25 cellular contexts compared by ENCODE assay signal in the genomic region with DNA sequence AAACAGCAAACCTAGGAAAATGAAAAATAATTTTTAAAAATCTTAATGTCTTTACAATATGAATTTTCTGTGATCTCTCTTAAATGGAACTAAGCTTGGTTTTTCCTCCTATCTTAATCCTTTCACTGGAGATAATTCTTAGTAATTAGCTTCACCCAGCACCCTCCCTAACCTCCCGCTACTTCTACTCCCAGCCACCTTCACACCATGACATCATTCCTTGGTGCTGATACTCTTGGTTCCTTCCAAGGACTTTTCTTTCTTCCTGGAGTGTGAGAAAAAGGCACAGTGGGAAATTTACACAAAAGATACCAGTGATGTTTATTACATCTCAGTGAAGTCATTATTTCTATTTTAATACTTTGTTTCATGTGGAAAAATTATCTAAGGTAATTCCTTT. TPM values are rescaled to one million over a fixed set of nuclear protein-coding genes. Genes with fewer than 3 reads are reported as not detected.
DNase-seq lines count a peak whose midpoint lies in the region; ATAC-seq and TF ChIP-seq lines count a peak whose summit lies in the region.
"Had no signal": no experiment of that assay in that cellular context is flagged by ENCODE, and none has a peak within 500 bp of the region (broad histone marks: within the 10 kb centered on the region; RNA-seq: fewer than 3 reads in every experiment).

No MANE protein-coding gene starts in this region.

- H3K36me3 Mint-ChIP-seq in mesothelial cell of epicardium = peaks cover 2% of the 10 kb centered on the region
- H3K36me3 Mint-ChIP-seq: type B pancreatic cell had no signal

- no peaks in the 10 kb centered on the region for H3K36me3 ChIP-seq in right atrium auricular region
- no peaks in the 10 kb centered on the region for H3K36me3 ChIP-seq in ovary
- H3K36me3 ChIP-seq: BE2C, breast epithelium, colonic mucosa, sigmoid colon had no signal

- no peak for TF ChIP-seq EP300 in ovary (IDR thresholded peaks at IDR 0.05)

- intact Hi-C loops in left cardiac atrium (cut with DNase I) = no loop called here
- intact Hi-C loops in ovary (cut with DNase I) = no loop called here

- peaks cover 2% of the 10 kb centered on the region for H3K4me1 Mint-ChIP-seq in mesothelial cell of epicardium
- H3K4me1 Mint-ChIP-seq: memory B cell had no signal

- WGBS in ovary, 3 donors = 29 to 50% (median 31%) methylated on average over 1 of the region's 1 CpG

- H3K4me1 ChIP-seq in right atrium auricular region (no peaks in the 10 kb centered on the region), ovary (ENCODE audit: insufficient read depth) (no peaks in the 10 kb centered on the region)
- H3K4me1 ChIP-seq: A549, BE2C, breast epithelium, colonic mucosa, sigmoid colon had no signal

- H3K4me3 Mint-ChIP-seq in mesothelial cell of epicardium = no peak overlapping the region
- H3K4me3 Mint-ChIP-seq: activated CD4-positive, alpha-beta T cell treated with anti-CD3 and anti-CD28 coated beads, Interleukin-2, amount 10 ng/mL, durations not matched to agents 7 days and 5 days; activated CD8-positive, alpha-beta memory T cell treated with anti-CD3 and anti-CD28 coated beads, Interleukin-2, amount 10 ng/mL, durations not matched to agents 7 days and 5 days; activated naive CD4-positive, alpha-beta T cell treated with anti-CD3 and anti-CD28 coated beads for 36 hours; activated T-cell treated with anti-CD3 and anti-CD28 coated beads, Interleukin-2, amount 50 U/mL, for 72 hours; memory B cell; naive thymus-derived CD4-positive, alpha-beta T cell; type B pancreatic cell had no signal

- ATAC-seq in left cardiac atrium (no peak), HG02885 (IDR thresholded peaks at IDR 0.05; ENCODE audit: poor library complexity, unreplicated experiment) (no peak)
- ATAC-seq: A549; activated CD8-positive, alpha-beta memory T cell treated with anti-CD3 and anti-CD28 coated beads, Interleukin-2, amount 10 ng/mL, durations not matched to agents 7 days and 5 days; activated T-cell treated with anti-CD3 and anti-CD28 coated beads, Interleukin-2, amount 50 U/mL, for 72 hours; naive thymus-derived CD4-positive, alpha-beta T cell had no signal

- peak overlapping the region; percentile 27 to 46 for H3K27ac ChIP-seq in right atrium auricular region
- peak overlapping the region in 1 of 2 donors; percentile 49 for H3K27ac ChIP-seq in ovary
- H3K27ac ChIP-seq: A549, breast epithelium, colonic mucosa, sigmoid colon had no signal

- H3K9me3 Mint-ChIP-seq in mesothelial cell of epicardium = peaks cover 23% of the 10 kb centered on the region
- H3K9me3 Mint-ChIP-seq: activated CD4-positive, alpha-beta T cell treated with anti-CD3 and anti-CD28 coated beads, Interleukin-2, amount 10 ng/mL, durations not matched to agents 7 days and 5 days; activated naive CD4-positive, alpha-beta T cell treated with anti-CD3 and anti-CD28 coated beads for 36 hours; activated T-cell treated with anti-CD3 and anti-CD28 coated beads, Interleukin-2, amount 50 U/mL, for 72 hours; memory B cell; naive thymus-derived CD4-positive, alpha-beta T cell; type B pancreatic cell had no signal

- H3K27me3 ChIP-seq in right atrium auricular region = no peaks in the 10 kb centered on the region
- H3K27me3 ChIP-seq in ovary = no peaks in the 10 kb centered on the region
- H3K27me3 ChIP-seq: BE2C, sigmoid colon had no signal

- H3K9me3 ChIP-seq in right atrium auricular region = no peaks in the 10 kb centered on the region
- H3K9me3 ChIP-seq in ovary = no peaks in the 10 kb centered on the region
- H3K9me3 ChIP-seq: A549, BE2C, breast epithelium, colonic mucosa, sigmoid colon had no signal

- H3K4me3 ChIP-seq in right atrium auricular region = no peak overlapping the region
- no peak overlapping the region for H3K4me3 ChIP-seq in ovary
- H3K4me3 ChIP-seq: A549, breast epithelium, colonic mucosa, sigmoid colon had no signal

- DNase-seq in right atrium auricular region (ENCODE audit: low spot score) (no peak), left cardiac atrium (no peak), dermis blood vessel endothelial cell (peak; percentile 46), mesothelial cell of epicardium (ENCODE audit: low spot score in 2 of 2, unreplicated experiment in 2 of 2) (no peak), DMS79 treated with DMSO at 0.1 percent for 48 hours (lab: John Stamatoyannopoulos, UW) (no peak), ovary (no peak), KBM-7 (no peak)
- DNase-seq: activated CD4-positive, alpha-beta T cell treated with anti-CD3 and anti-CD28 coated beads, Interleukin-2, amount 10 ng/mL, durations not matched to agents 7 days and 5 days; activated CD8-positive, alpha-beta memory T cell treated with anti-CD3 and anti-CD28 coated beads, Interleukin-2, amount 10 ng/mL, durations not matched to agents 7 days and 5 days; activated naive CD4-positive, alpha-beta T cell treated with anti-CD3 and anti-CD28 coated beads for 36 hours; activated T-cell treated with anti-CD3 and anti-CD28 coated beads, Interleukin-2, amount 50 U/mL, for 72 hours; BE2C; colonic mucosa; naive thymus-derived CD4-positive, alpha-beta T cell; NCI-H1092 treated with DMSO at 0.1 percent for 48 hours; NCI-H1930; NCI-H226; SHP77; sigmoid colon; T-helper 9 cell had no signal

- no peaks in the 10 kb centered on the region for H3K27me3 Mint-ChIP-seq in mesothelial cell of epicardium (ENCODE audit: low read depth)
- H3K27me3 Mint-ChIP-seq: activated CD4-positive, alpha-beta T cell treated with anti-CD3 and anti-CD28 coated beads, Interleukin-2, amount 10 ng/mL, durations not matched to agents 7 days and 5 days; activated CD8-positive, alpha-beta memory T cell treated with anti-CD3 and anti-CD28 coated beads, Interleukin-2, amount 10 ng/mL, durations not matched to agents 7 days and 5 days; memory B cell; naive thymus-derived CD4-positive, alpha-beta T cell; type B pancreatic cell had no signal

- H3K27ac Mint-ChIP-seq in mesothelial cell of epicardium = peak overlapping the region; percentile 71
- H3K27ac Mint-ChIP-seq: activated CD4-positive, alpha-beta T cell treated with anti-CD3 and anti-CD28 coated beads, Interleukin-2, amount 10 ng/mL, durations not matched to agents 7 days and 5 days; activated naive CD4-positive, alpha-beta T cell treated with anti-CD3 and anti-CD28 coated beads for 36 hours; activated T-cell treated with anti-CD3 and anti-CD28 coated beads, Interleukin-2, amount 50 U/mL, for 72 hours; memory B cell; type B pancreatic cell had no signal

- TF ChIP-seq POLR2A in ovary (IDR thresholded peaks at IDR 0.05) = no peak

- in situ Hi-C loops in KBM-7 (cut with MboI; ENCODE audit: low pct_unique_long_range_greater_than_20kb, low sequenced_read_pairs) = no loop called here

- TF ChIP-seq CTCF in right atrium auricular region (IDR thresholded peaks at IDR 0.05) = no peak
- no peak for TF ChIP-seq CTCF in mesothelial cell of epicardium (IDR thresholded peaks at IDR 0.05; ENCODE audit: unreplicated experiment)
- no peak for TF ChIP-seq CTCF in ovary (IDR thresholded peaks at IDR 0.05)

RNA-seq across cellular contexts. Expression of a gene that starts 24.9 kb away (rescaled TPM):
- total RNA-seq in right atrium auricular region = 10 to 100 TPM; 10.7 to 12.6 TPM
- 10 to 100 TPM; 12.7 to 13.8 TPM for total RNA-seq in left cardiac atrium
- 5.1 and 16.8 TPM in 2 replicates for total RNA-seq in dermis blood vessel endothelial cell
- total RNA-seq in mesothelial cell of epicardium = 22.0 to 23.0 TPM (median 22.0 TPM) in 3 replicates
- total RNA-seq in ovary = 10 to 100 TPM; 22.0 to 27.9 (median 24.7) TPM
- polyA plus RNA-seq in ovary = 10 to 100 TPM; 24.4 to 39.7 TPM
